9 cellular contexts compared by ENCODE assay signal in genomic region chr14:38079268-38079667, GRCh38.
DNase-seq lines count a peak whose midpoint lies in the region; ATAC-seq, FAIRE-seq and TF ChIP-seq lines count a peak whose summit lies in the region.
"Had no signal": no experiment of that assay in that cellular context is flagged by ENCODE, and none has a peak within 500 bp of the region (broad histone marks: within the 10 kb centered on the region; RNA-seq: fewer than 3 reads in every experiment).

No MANE protein-coding gene starts in this region.

- ATAC-seq in GM18907 (IDR thresholded peaks at IDR 0.05; ENCODE audit: unreplicated experiment) = peak; percentile 95
- ATAC-seq in HG03342 (IDR thresholded peaks at IDR 0.05; ENCODE audit: unreplicated experiment) = peak; percentile 89
- ATAC-seq: heart left ventricle had no signal

- CTCF ChIA-PET in AG04449 (lab: Yijun Ruan, JAX) = interaction anchor here (1.0 kb wide), 1 partner anchor 13 kb away, joined by 3 read pairs; no protein-coding TSS in a partner anchor

- no peak for TF ChIP-seq CTCF in AG04449 (IDR thresholded peaks at IDR 0.05; ENCODE audit: insufficient read depth, low read length, missing control alignments)

- no peak for TF ChIP-seq POLR2A in GM12891 (IDR thresholded peaks at IDR 0.05; ENCODE audit: low read depth, low read length)

- POLR2A ChIA-PET in AG04449 (lab: Yijun Ruan, JAX) = no interaction called here

- FAIRE-seq in endometrium (lab: Jason Lieb, UNC) = peak; percentile 37
- no peak for FAIRE-seq in GM12891 (lab: Jason Lieb, UNC)

- DNase-seq in AG04449 (ENCODE audit: low read depth, low spot score) = peak; percentile 33
- no peak for DNase-seq in GM12891 (ENCODE audit: insufficient read length, low spot score)
- DNase-seq in HT-29 (ENCODE audit: low spot score) = no peak
- DNase-seq in RPMI8226 = no peak
- DNase-seq in NCI-H1930 (lab: John Stamatoyannopoulos, UW) = no peak
- DNase-seq: heart left ventricle had no signal

- no peak overlapping the region for H3K4me3 ChIP-seq in AG04449 (ENCODE audit: low read depth, low read length)
- H3K4me3 ChIP-seq: heart left ventricle had no signal

TF ChIP-seq in GM12891, 5 proteins besides CTCF, POLR2A, EP300 and RAD21:
- TF ChIP-seq PAX5 (IDR thresholded peaks at IDR 0.05; ENCODE audit: insufficient read depth, low read length, severe bottlenecking) (no peak), SPI1 (IDR thresholded peaks at IDR 0.05; ENCODE audit: low read depth, low read length) (no peak), POLR2AphosphoS5 (IDR thresholded peaks at IDR 0.05; ENCODE audit: low read depth, low read length) (no peak), POU2F2 (IDR thresholded peaks at IDR 0.05; ENCODE audit: low read depth, low read length) (no peak), TAF1 (IDR thresholded peaks at IDR 0.05; ENCODE audit: low read depth, low read length) (no peak)
